ENCODE assay signal across 8 cellular contexts in genomic region chr11:111601979-111602864, GRCh38. TPM values are rescaled to one million over a fixed set of nuclear protein-coding genes. Genes with fewer than 3 reads are reported as not detected.
A peak's percentile ranks its signal among the peaks of the same experiment; 100 is the strongest.
DNase-seq lines count a peak whose midpoint lies in the region; ATAC-seq and TF ChIP-seq lines count a peak whose summit lies in the region.

Gene SIK2 (plus strand): TSS chr11:111602449. CDS start chr11:111602564, 115 bp downstream.

- intact Hi-C loops in PC-9 (cut with micrococcal nuclease; ENCODE audit: unreplicated experiment), result loop anchor here (1.0 to 2.0 kb wide), 4 partner anchors 148 to 679 kb away; no protein-coding TSS in a partner anchor
- intact Hi-C loops in esophagus muscularis mucosa (cut with DNase I), result loop anchor here (1.0 to 5.0 kb wide), 3 partner anchors 165 to 240 kb away; partner anchors contain the start of gene PPP2R1B

- no peak for TF ChIP-seq POLR2A in esophagus muscularis mucosa (IDR thresholded peaks at IDR 0.05; ENCODE audit: low read depth)

- no peaks in the 10 kb centered on the region for H3K9me2 ChIP-seq in PC-9 (ENCODE audit: insufficient read depth)

- DNase-seq in DMS53 treated with DMSO at 0.1 percent for 48 hours (lab: John Stamatoyannopoulos, UW; ENCODE audit: unreplicated experiment) (peak; percentile 90), PC-9 (peak; percentile 90 to 95), esophagus muscularis mucosa (ENCODE audit: extremely low spot score) (peak; percentile 96)
- peak; percentile 92 to 94 for DNase-seq in activated T-cell treated with anti-CD3 and anti-CD28 coated beads, Interleukin-2, amount 50 U/mL, for 48 hours
- peak; percentile 69 to 86 for DNase-seq in stimulated activated CD8-positive, alpha-beta memory T cell treated with anti-CD3 and anti-CD28 coated beads, Interleukin-7, amount 100 ng/mL, for 4 hours (ENCODE audit: low read depth in 2 of 2)

- H4K20me1 ChIP-seq in PC-9 (ENCODE audit: insufficient read depth), result peaks cover 23% of the 10 kb centered on the region

- H3K4me1 ChIP-seq in PC-9 (replicated peaks; ENCODE audit: insufficient read depth), result peaks cover 43% of the 10 kb centered on the region
- H3K4me1 ChIP-seq in esophagus muscularis mucosa, result peaks cover 19 to 56% (median 47%) of the 10 kb centered on the region in 4 donors
- H3K4me1 ChIP-seq in muscle layer of duodenum (ENCODE audit: control insufficient read depth in 1 of 2, insufficient read depth in 2 of 2, low read length in 2 of 2), result peaks cover 5 to 8% of the 10 kb centered on the region in 2 donors

- CTCF ChIA-PET in PC-9 (lab: Charles Lee), result interaction anchor here (0.8 kb wide), 1 partner anchor 167 kb away, joined by 4 read pairs; no protein-coding TSS in a partner anchor

- TF ChIP-seq CTCF in PC-9 (conservative IDR thresholded peaks at IDR 0.05) (peak; percentile 78), esophagus muscularis mucosa (IDR thresholded peaks at IDR 0.05) (peak; percentile 92 to 97 (median 97))

- peaks cover 17% of the 10 kb centered on the region; the same call in 1 of the 2 replicates for H3F3A ChIP-seq in PC-9 (ENCODE audit: insufficient read depth, low read depth)

- peak within 1 kb of the TSS; percentile 96 for H2AFZ ChIP-seq in PC-9

- H3K9me3 ChIP-seq in PC-9 (ENCODE audit: insufficient read depth, low read depth) (no peaks in the 10 kb centered on the region; the same call in 1 of the 2 replicates), esophagus muscularis mucosa (no peaks in the 10 kb centered on the region), muscle layer of duodenum (ENCODE audit: control insufficient read depth in 1 of 2, low read length in 2 of 2) (no peaks in the 10 kb centered on the region)

- H3K4me2 ChIP-seq in PC-9, result peak within 1 kb of the TSS; percentile 93

- peak; percentile 85 for ATAC-seq in GM21619 (IDR thresholded peaks at IDR 0.05; ENCODE audit: unreplicated experiment)

- H3K27ac ChIP-seq in PC-9 (peak within 1 kb of the TSS; percentile 60), esophagus muscularis mucosa (replicated peaks in 1 of 4) (peak within 1 kb of the TSS; percentile 92 to 99 (median 97)), muscle layer of duodenum (ENCODE audit: low read length) (peak within 1 kb of the TSS; percentile 70)

- POLR2A ChIA-PET in PC-9 (lab: Charles Lee; ENCODE audit: unreplicated experiment), result interaction anchor here (0.7 kb wide), 1 partner anchor 46 kb away, joined by 4 read pairs; no protein-coding TSS in a partner anchor

- 0 out of 2 replicates have a peak, but pooled peaks cover 3% of the 10 kb centered on the region for H3K36me3 ChIP-seq in PC-9 (ENCODE audit: low read depth)
- no peaks in the 10 kb centered on the region for H3K36me3 ChIP-seq in esophagus muscularis mucosa
- H3K36me3 ChIP-seq in muscle layer of duodenum (ENCODE audit: control insufficient read depth in 1 of 2, insufficient read depth in 2 of 2, low read length in 2 of 2), result no peaks in the 10 kb centered on the region

- WGBS in esophagus muscularis mucosa, result 0% methylated on average over 11 of the region's 100 CpGs

- peak; percentile 93 for TF ChIP-seq RAD21 in Ishikawa (IDR thresholded peaks at IDR 0.05; ENCODE audit: low read depth)

- TF ChIP-seq EP300 in Ishikawa (IDR thresholded peaks at IDR 0.05; ENCODE audit: borderline replicate concordance) (0 out of 2 replicates have a peak, but pooled peaks have one; percentile 24), esophagus muscularis mucosa (IDR thresholded peaks at IDR 0.05) (no peak)

- BruUV-seq in PC-9 (replicated peaks; lab: Mats Ljungman, UMichigan), result no TSS peak

- H3K27me3 ChIP-seq in PC-9 (ENCODE audit: insufficient read depth, low read depth) (no peaks in the 10 kb centered on the region), esophagus muscularis mucosa (no peaks in the 10 kb centered on the region), muscle layer of duodenum (ENCODE audit: low read depth, low read length) (no peaks in the 10 kb centered on the region)

- H3K4me3 ChIP-seq in PC-9, result peak within 1 kb of the TSS; percentile 89
- peak within 1 kb of the TSS; percentile 77 to 94 (median 88) for H3K4me3 ChIP-seq in esophagus muscularis mucosa
- H3K4me3 ChIP-seq in muscle layer of duodenum (ENCODE audit: low read depth in 1 of 2, low read length in 2 of 2), result peak within 1 kb of the TSS; percentile 81 to 85

- peaks cover 47% of the 10 kb centered on the region for H3K79me2 ChIP-seq in PC-9 (ENCODE audit: low read depth)

TF ChIP-seq in Ishikawa, 13 proteins besides CTCF, POLR2A, EP300 and RAD21:
- TF ChIP-seq CREB1 (IDR thresholded peaks at IDR 0.05; ENCODE audit: low read depth), result peak; percentile 78
- TF ChIP-seq, protein P1, sequence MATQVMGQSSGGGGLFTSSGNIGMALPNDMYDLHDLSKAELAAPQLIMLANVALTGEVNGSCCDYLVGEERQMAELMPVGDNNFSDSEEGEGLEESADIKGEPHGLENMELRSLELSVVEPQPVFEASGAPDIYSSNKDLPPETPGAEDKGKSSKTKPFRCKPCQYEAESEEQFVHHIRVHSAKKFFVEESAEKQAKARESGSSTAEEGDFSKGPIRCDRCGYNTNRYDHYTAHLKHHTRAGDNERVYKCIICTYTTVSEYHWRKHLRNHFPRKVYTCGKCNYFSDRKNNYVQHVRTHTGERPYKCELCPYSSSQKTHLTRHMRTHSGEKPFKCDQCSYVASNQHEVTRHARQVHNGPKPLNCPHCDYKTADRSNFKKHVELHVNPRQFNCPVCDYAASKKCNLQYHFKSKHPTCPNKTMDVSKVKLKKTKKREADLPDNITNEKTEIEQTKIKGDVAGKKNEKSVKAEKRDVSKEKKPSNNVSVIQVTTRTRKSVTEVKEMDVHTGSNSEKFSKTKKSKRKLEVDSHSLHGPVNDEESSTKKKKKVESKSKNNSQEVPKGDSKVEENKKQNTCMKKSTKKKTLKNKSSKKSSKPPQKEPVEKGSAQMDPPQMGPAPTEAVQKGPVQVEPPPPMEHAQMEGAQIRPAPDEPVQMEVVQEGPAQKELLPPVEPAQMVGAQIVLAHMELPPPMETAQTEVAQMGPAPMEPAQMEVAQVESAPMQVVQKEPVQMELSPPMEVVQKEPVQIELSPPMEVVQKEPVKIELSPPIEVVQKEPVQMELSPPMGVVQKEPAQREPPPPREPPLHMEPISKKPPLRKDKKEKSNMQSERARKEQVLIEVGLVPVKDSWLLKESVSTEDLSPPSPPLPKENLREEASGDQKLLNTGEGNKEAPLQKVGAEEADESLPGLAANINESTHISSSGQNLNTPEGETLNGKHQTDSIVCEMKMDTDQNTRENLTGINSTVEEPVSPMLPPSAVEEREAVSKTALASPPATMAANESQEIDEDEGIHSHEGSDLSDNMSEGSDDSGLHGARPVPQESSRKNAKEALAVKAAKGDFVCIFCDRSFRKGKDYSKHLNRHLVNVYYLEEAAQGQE (IDR thresholded peaks at IDR 0.05; ENCODE audit: low read depth), result no peak
- TF ChIP-seq EGR1 (IDR thresholded peaks at IDR 0.05), result 0 out of 2 replicates have a peak, but pooled peaks have one; percentile 38
- peak; percentile 4; the same call in 1 of the 2 replicates for TF ChIP-seq TEAD4 (IDR thresholded peaks at IDR 0.05)
- TF ChIP-seq ZBTB7A (IDR thresholded peaks at IDR 0.05; ENCODE audit: low read depth), result peak; percentile 92
- peak; percentile 64 for TF ChIP-seq MAX (IDR thresholded peaks at IDR 0.05)
- TF ChIP-seq, protein P2, sequence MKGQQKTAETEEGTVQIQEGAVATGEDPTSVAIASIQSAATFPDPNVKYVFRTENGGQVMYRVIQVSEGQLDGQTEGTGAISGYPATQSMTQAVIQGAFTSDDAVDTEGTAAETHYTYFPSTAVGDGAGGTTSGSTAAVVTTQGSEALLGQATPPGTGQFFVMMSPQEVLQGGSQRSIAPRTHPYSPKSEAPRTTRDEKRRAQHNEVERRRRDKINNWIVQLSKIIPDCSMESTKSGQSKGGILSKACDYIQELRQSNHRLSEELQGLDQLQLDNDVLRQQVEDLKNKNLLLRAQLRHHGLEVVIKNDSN (IDR thresholded peaks at IDR 0.05), result no peak
- TF ChIP-seq NFIC (IDR thresholded peaks at IDR 0.05), result peak; percentile 14; the same call in 1 of the 2 replicates
- no peak for TF ChIP-seq CEBPB (IDR thresholded peaks at IDR 0.05)
- peak; percentile 26; the same call in 1 of the 2 replicates for TF ChIP-seq TCF12 (IDR thresholded peaks at IDR 0.05; ENCODE audit: low read depth)
- TF ChIP-seq FOXM1 (IDR thresholded peaks at IDR 0.05; ENCODE audit: borderline replicate concordance, low read depth), result no peak
- no peak; the same call in 1 of the 2 replicates for TF ChIP-seq YY1 (IDR thresholded peaks at IDR 0.05; ENCODE audit: low read depth)
- peak; percentile 72 for TF ChIP-seq TAF1 (IDR thresholded peaks at IDR 0.05; ENCODE audit: low read depth)

RNA-seq across cellular contexts. Expression of gene SIK2, which starts in this region (rescaled TPM):
- total RNA-seq in PC-9 (2021) (16.2 and 16.6 TPM in 2 replicates), esophagus muscularis mucosa (10 to 100 TPM; 14.5 to 22.1 (median 17.4) TPM)

Comparison
In these comparisons a context has a peak if more than half of its experiments do, and no peak if none do; other contexts are left out.
1. Peak in every context shown above with its lines: DNase-seq, ATAC-seq, H3K4me3 ChIP-seq and H3K27ac ChIP-seq.